1 cellular context compared by ENCODE assay signal in genomic region chr9:70405808-70406445, GRCh38.
TF ChIP-seq lines count a peak whose summit lies in the region.

No MANE protein-coding gene starts in this region.

TF ChIP-seq in SK-N-SH, 30 proteins besides CTCF, POLR2A, EP300 and RAD21 (continued from another document):
- TF ChIP-seq, protein P1, sequence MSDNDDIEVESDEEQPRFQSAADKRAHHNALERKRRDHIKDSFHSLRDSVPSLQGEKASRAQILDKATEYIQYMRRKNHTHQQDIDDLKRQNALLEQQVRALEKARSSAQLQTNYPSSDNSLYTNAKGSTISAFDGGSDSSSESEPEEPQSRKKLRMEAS (IDR thresholded peaks at IDR 0.05; ENCODE audit: low read depth) = no peak
- TF ChIP-seq FOXM1 (IDR thresholded peaks at IDR 0.05; ENCODE audit: low read depth) = no peak
